ENCODE assay signal across 14 cellular contexts in the genomic region with DNA sequence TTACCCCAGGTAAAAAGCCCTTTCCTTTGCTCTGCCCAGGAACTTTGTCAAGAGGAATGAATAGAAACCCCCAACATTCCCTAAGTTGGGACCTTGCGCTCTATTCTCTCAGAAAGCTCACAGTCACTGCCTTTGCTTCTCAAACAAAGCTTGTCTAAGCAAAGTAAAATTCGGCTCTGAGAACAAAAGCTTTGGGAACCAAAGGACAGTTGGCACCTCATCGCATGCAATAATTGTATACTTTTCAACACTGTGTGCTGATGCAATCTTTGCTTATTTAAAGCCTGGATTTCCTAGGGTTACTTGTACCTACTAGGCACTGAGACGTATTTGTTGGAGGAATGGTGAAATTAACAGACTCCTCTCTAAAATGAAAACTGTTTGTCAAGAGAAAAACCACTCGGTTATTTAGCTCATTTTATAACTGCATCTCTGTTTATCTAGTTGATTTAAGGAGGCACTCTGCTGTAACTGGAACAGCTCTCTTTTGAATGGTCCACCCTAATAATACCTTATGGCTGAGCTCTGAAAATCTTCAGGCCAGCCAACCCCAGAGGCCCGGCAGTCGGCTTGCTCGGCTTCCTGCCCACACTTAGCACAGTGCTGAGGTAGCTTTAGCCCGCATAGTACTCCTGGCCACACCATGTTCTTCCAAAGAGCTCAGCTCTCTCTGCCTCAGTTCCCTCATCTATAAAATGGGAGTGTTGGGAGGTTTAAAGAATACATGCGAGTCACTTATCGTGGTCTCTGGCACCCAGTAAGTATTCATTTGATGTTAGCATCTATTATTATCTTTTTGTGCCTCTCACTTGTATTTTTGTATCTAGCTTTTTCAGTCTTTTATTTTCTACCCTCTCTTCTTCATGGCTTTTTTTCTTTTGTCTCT.
A peak's percentile ranks its signal among the peaks of the same experiment; 100 is the strongest.
DNase-seq lines count a peak whose midpoint lies in the region; FAIRE-seq and TF ChIP-seq lines count a peak whose summit lies in the region.
"Had no signal": no experiment of that assay in that cellular context is flagged by ENCODE, and none has a peak within 500 bp of the region (broad histone marks: within the 10 kb centered on the region; RNA-seq: fewer than 3 reads in every experiment).

No MANE protein-coding gene starts in this region.

- H3K27ac ChIP-seq in duodenal mucosa (ENCODE audit: low read depth, low read length) (peak overlapping the region; percentile 30), osteoblast (ENCODE audit: low read depth, low read length) (no peak overlapping the region)
- H3K27ac ChIP-seq: BLaER1, SK-N-MC had no signal

- H3K36me3 ChIP-seq in duodenal mucosa (ENCODE audit: control insufficient read depth in 1 of 2, insufficient read depth in 2 of 2, low read length in 2 of 2) (no peaks in the 10 kb centered on the region), osteoblast (ENCODE audit: insufficient read depth, low read length) (no peaks in the 10 kb centered on the region)
- H3K36me3 ChIP-seq: BLaER1 had no signal

- H3K27me3 ChIP-seq in duodenal mucosa (ENCODE audit: control insufficient read depth in 1 of 2, insufficient read depth in 2 of 2, low read length in 2 of 2) (no peaks in the 10 kb centered on the region), osteoblast (ENCODE audit: insufficient read depth, low read length) (no peaks in the 10 kb centered on the region)
- H3K27me3 ChIP-seq: BLaER1 had no signal

- H3K4me2 ChIP-seq in osteoblast (ENCODE audit: insufficient read depth, low read length), result no peak overlapping the region
- H3K4me2 ChIP-seq: BLaER1 had no signal

- no peaks in the 10 kb centered on the region for H4K20me1 ChIP-seq in osteoblast (ENCODE audit: insufficient read depth, low read length)
- H4K20me1 ChIP-seq: BLaER1 had no signal

- H3K79me2 ChIP-seq in osteoblast (ENCODE audit: insufficient read depth, low read length), result no peaks in the 10 kb centered on the region

- H3K4me1 ChIP-seq in duodenal mucosa (ENCODE audit: control insufficient read depth in 1 of 2, insufficient read depth in 2 of 2, low read length in 2 of 2), result peaks cover 40 to 57% of the 10 kb centered on the region in 2 donors
- H3K4me1 ChIP-seq in osteoblast (ENCODE audit: insufficient read depth, low read length), result peaks cover 9% of the 10 kb centered on the region

- H2AFZ ChIP-seq in osteoblast (ENCODE audit: low read length), result peak overlapping the region; percentile 69

- DNase-seq in DMS153 (lab: John Stamatoyannopoulos, UW) (peak; percentile 33), NCI-H748 treated with DMSO at 0.1 percent for 48 hours (lab: John Stamatoyannopoulos, UW) (peak; percentile 14), osteoblast (ENCODE audit: insufficient read length, low spot score, missing footprints) (no peak), NCI-H187 treated with DMSO at 0.1 percent for 48 hours (lab: John Stamatoyannopoulos, UW) (no peak), GM12892 (ENCODE audit: insufficient read length) (no peak), RCC 7860 (ENCODE audit: low spot score) (no peak)
- no peak for DNase-seq in activated CD8-positive, alpha-beta memory T cell treated with anti-CD3 and anti-CD28 coated beads, Interleukin-2, amount 50 U/mL, for 4 hours
- DNase-seq: activated CD4-positive, alpha-beta memory T cell treated with anti-CD3 and anti-CD28 coated beads, Interleukin-2, amount 10 ng/mL, durations not matched to agents 7 days and 5 days; effector memory CD4-positive, alpha-beta T cell; stimulated activated CD4-positive, alpha-beta T cell treated with anti-CD3 and anti-CD28 coated beads, Interleukin-12 subunit alpha, Interleukin-12 subunit beta, amount 100 ng/mL, for 4 hours had no signal

- H3K9ac ChIP-seq in duodenal mucosa (ENCODE audit: low read depth in 1 of 2, low read length in 2 of 2), result peak overlapping the region; percentile 33 to 42
- H3K9ac ChIP-seq: BLaER1 had no signal

- H3K9me3 ChIP-seq in duodenal mucosa (ENCODE audit: control insufficient read depth in 1 of 2, low read length in 2 of 2), result no peaks in the 10 kb centered on the region
- H3K9me3 ChIP-seq in osteoblast (ENCODE audit: low read depth, low read length), result no peaks in the 10 kb centered on the region
- H3K9me3 ChIP-seq: BLaER1 had no signal

- no peak for TF ChIP-seq CTCF in osteoblast (IDR thresholded peaks at IDR 0.05; ENCODE audit: extremely low read depth, low read depth, low read length)

- TF ChIP-seq POLR2A in GM12892 (IDR thresholded peaks at IDR 0.05; ENCODE audit: low read depth, low read length), result no peak

- H3K4me3 ChIP-seq in duodenal mucosa (ENCODE audit: low read depth in 1 of 2, low read length in 2 of 2), result peak overlapping the region; percentile 56 to 59
- H3K4me3 ChIP-seq in osteoblast (ENCODE audit: insufficient read depth, low read length), result no peak overlapping the region
- H3K4me3 ChIP-seq: BLaER1, GM12878, SK-N-MC had no signal

- FAIRE-seq in GM12892 (lab: Jason Lieb, UNC), result no peak
- FAIRE-seq in RCC 7860 (lab: Jason Lieb, UNC), result no peak
- FAIRE-seq: GM12878 had no signal

Comparison
In these comparisons a context has a peak if more than half of its experiments do, and no peak if none do; other contexts are left out.
1. DNase-seq: peak in DMS153 (single experiment) and NCI-H748 treated with DMSO at 0.1 percent for 48 hours (single experiment); none in osteoblast (single experiment), NCI-H187 treated with DMSO at 0.1 percent for 48 hours (single experiment), GM12892 (single experiment), RCC 7860 (single experiment) and activated CD8-positive, alpha-beta memory T cell treated with anti-CD3 and anti-CD28 coated beads, Interleukin-2, amount 50 U/mL, for 4 hours (single experiment).